Comparison of ENCODE assay signal across 16 cellular contexts in the genomic region with DNA sequence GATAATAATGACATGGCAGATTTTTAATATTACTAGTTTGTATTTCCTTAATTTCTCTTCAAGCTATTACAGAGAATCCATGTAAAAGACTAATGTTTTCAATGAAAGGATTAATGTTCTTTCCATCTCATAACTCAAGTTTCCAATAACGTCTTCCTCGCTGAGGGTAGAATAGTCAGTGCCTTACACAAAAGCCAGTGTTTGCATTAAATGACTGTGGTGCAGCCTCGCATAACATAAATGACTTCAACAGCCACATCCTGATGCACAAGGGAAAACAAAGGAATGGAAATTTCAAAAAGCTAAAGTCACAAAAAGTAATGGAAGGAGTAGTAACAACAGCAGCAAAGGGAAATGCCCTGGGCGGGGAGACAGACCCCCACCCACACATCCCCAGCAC.
DNase-seq lines count a peak whose midpoint lies in the region; ATAC-seq and TF ChIP-seq lines count a peak whose summit lies in the region.
"Had no signal": no experiment of that assay in that cellular context is flagged by ENCODE, and none has a peak within 500 bp of the region (broad histone marks: within the 10 kb centered on the region; RNA-seq: fewer than 3 reads in every experiment).

No MANE protein-coding gene starts in this region.

- no peak overlapping the region for H3K14ac ChIP-seq in neuronal stem cell (ENCODE audit: low read length)

- H4K20me1 ChIP-seq in GM23338 (replicated peaks; ENCODE audit: insufficient read depth): no peaks in the 10 kb centered on the region

- H3K27me3 ChIP-seq in GM23338 (ENCODE audit: insufficient read depth) (no peaks in the 10 kb centered on the region), neuronal stem cell (ENCODE audit: control insufficient read depth in 3 of 3, insufficient read depth in 3 of 3, low read depth in 1 of 3, low read length in 3 of 3) (no peaks in the 10 kb centered on the region)

- H3F3A ChIP-seq in GM23338 (replicated peaks; ENCODE audit: low read depth): no peaks in the 10 kb centered on the region

- no CpG with 5 or more reads among the region's 4 CpGs for WGBS in neuronal stem cell (ENCODE audit: extremely low coverage in 2 of 2, insufficient read length in 2 of 2, insufficient replicate concordance in 1 of 2), 2 donors

- H3K4ac ChIP-seq in neuronal stem cell (ENCODE audit: low read length): no peak overlapping the region

- CTCF ChIA-PET in activated CD4-positive, alpha-beta T cell treated with anti-CD3 and anti-CD28 coated beads for 36 hours (lab: Charles Lee): interaction anchor here (0.7 to 1.0 kb wide), 2 partner anchors 26 to 29 kb away, joined by 3 to 4 read pairs; no protein-coding TSS in a partner anchor
- CTCF ChIA-PET in activated CD4-positive, alpha-beta T cell treated with anti-CD3 and anti-CD28 coated beads, Interleukin-2, amount 10 ng/mL, durations not matched to agents 7 days and 5 days (lab: Charles Lee): interaction anchor here (0.6 to 1.2 kb wide), 2 partner anchors 26 to 305 kb away, joined by 3 to 5 read pairs; no protein-coding TSS in a partner anchor

- no peak overlapping the region for H4K8ac ChIP-seq in neuronal stem cell (ENCODE audit: low read depth, low read length)

- POLR2A ChIA-PET in activated CD4-positive, alpha-beta T cell treated with anti-CD3 and anti-CD28 coated beads for 36 hours (lab: Charles Lee): no interaction called here
- POLR2A ChIA-PET in activated CD4-positive, alpha-beta T cell treated with anti-CD3 and anti-CD28 coated beads, Interleukin-2, amount 10 ng/mL, durations not matched to agents 7 days and 5 days (lab: Charles Lee): no interaction called here

- no peak overlapping the region for H3K23ac ChIP-seq in neuronal stem cell (ENCODE audit: low read depth, low read length, poor library complexity)

- H3K27me3 Mint-ChIP-seq in activated CD4-positive, alpha-beta T cell treated with anti-CD3 and anti-CD28 coated beads for 36 hours: no peaks in the 10 kb centered on the region
- H3K27me3 Mint-ChIP-seq in activated CD4-positive, alpha-beta T cell treated with anti-CD3 and anti-CD28 coated beads, Interleukin-2, amount 10 ng/mL, durations not matched to agents 7 days and 5 days: no peaks in the 10 kb centered on the region
- H3K27me3 Mint-ChIP-seq in GM23338 (ENCODE audit: insufficient read depth, low read depth, poor library complexity): peaks cover 3% of the 10 kb centered on the region
- H3K27me3 Mint-ChIP-seq in activated T-helper 17 cell treated with anti-CD3 and anti-CD28 coated beads, Interleukin-2, amount 50 U/mL, for 72 hours: no peaks in the 10 kb centered on the region
- H3K27me3 Mint-ChIP-seq: B cell had no signal

- no peaks in the 10 kb centered on the region for H3K9me3 Mint-ChIP-seq in activated CD4-positive, alpha-beta T cell treated with anti-CD3 and anti-CD28 coated beads for 36 hours (ENCODE audit: low read depth)
- H3K9me3 Mint-ChIP-seq in activated CD4-positive, alpha-beta T cell treated with anti-CD3 and anti-CD28 coated beads, Interleukin-2, amount 10 ng/mL, durations not matched to agents 7 days and 5 days: peaks cover 16% of the 10 kb centered on the region
- H3K9me3 Mint-ChIP-seq in GM23338: peaks cover 10% of the 10 kb centered on the region; the same call in 2 of the 3 replicates
- no peaks in the 10 kb centered on the region for H3K9me3 Mint-ChIP-seq in activated T-helper 17 cell treated with anti-CD3 and anti-CD28 coated beads, Interleukin-2, amount 50 U/mL, for 72 hours

- H3K4me1 Mint-ChIP-seq in activated CD4-positive, alpha-beta T cell treated with anti-CD3 and anti-CD28 coated beads for 36 hours: peaks cover 46% of the 10 kb centered on the region
- H3K4me1 Mint-ChIP-seq in activated CD4-positive, alpha-beta T cell treated with anti-CD3 and anti-CD28 coated beads, Interleukin-2, amount 10 ng/mL, durations not matched to agents 7 days and 5 days: peaks cover 30% of the 10 kb centered on the region
- peaks cover 25% of the 10 kb centered on the region for H3K4me1 Mint-ChIP-seq in GM23338
- peaks cover 24% of the 10 kb centered on the region for H3K4me1 Mint-ChIP-seq in activated T-helper 17 cell treated with anti-CD3 and anti-CD28 coated beads, Interleukin-2, amount 50 U/mL, for 72 hours

- H3K4me2 ChIP-seq in GM23338: peak overlapping the region; percentile 63
- no peak overlapping the region for H3K4me2 ChIP-seq in neuronal stem cell (ENCODE audit: insufficient read depth, low read length, poor library complexity, severe bottlenecking)

- intact Hi-C loops in activated CD4-positive, alpha-beta T cell treated with anti-CD3 and anti-CD28 coated beads for 36 hours (cut with DNase I, micrococcal nuclease): no loop called here

- H3K79me2 ChIP-seq in GM23338 (replicated peaks; ENCODE audit: insufficient read depth): no peaks in the 10 kb centered on the region

- H3K27ac ChIP-seq in GM23338 (ENCODE audit: low read depth) (no peak overlapping the region), neuronal stem cell (replicated peaks; ENCODE audit: low read length) (no peak overlapping the region)
- H3K27ac ChIP-seq: 22Rv1 had no signal

- H2BK12ac ChIP-seq in neuronal stem cell (ENCODE audit: low read length): no peak overlapping the region

- H3K79me1 ChIP-seq in neuronal stem cell (ENCODE audit: low read depth, low read length): no peaks in the 10 kb centered on the region

- H3K4me3 Mint-ChIP-seq in activated CD4-positive, alpha-beta T cell treated with anti-CD3 and anti-CD28 coated beads for 36 hours: no peak overlapping the region
- H3K4me3 Mint-ChIP-seq in activated CD4-positive, alpha-beta T cell treated with anti-CD3 and anti-CD28 coated beads, Interleukin-2, amount 10 ng/mL, durations not matched to agents 7 days and 5 days: no peak overlapping the region
- no peak overlapping the region for H3K4me3 Mint-ChIP-seq in GM23338
- H3K4me3 Mint-ChIP-seq in activated T-helper 17 cell treated with anti-CD3 and anti-CD28 coated beads, Interleukin-2, amount 50 U/mL, for 72 hours: peak overlapping the region; percentile 42
- H3K4me3 Mint-ChIP-seq: B cell had no signal

- peak overlapping the region; percentile 47 for H3K27ac Mint-ChIP-seq in activated CD4-positive, alpha-beta T cell treated with anti-CD3 and anti-CD28 coated beads for 36 hours
- no peak overlapping the region for H3K27ac Mint-ChIP-seq in activated CD4-positive, alpha-beta T cell treated with anti-CD3 and anti-CD28 coated beads, Interleukin-2, amount 10 ng/mL, durations not matched to agents 7 days and 5 days
- peak overlapping the region; percentile 29; the same call in 1 of the 2 replicates for H3K27ac Mint-ChIP-seq in GM23338
- H3K27ac Mint-ChIP-seq in activated T-helper 17 cell treated with anti-CD3 and anti-CD28 coated beads, Interleukin-2, amount 50 U/mL, for 72 hours: no peak overlapping the region
- H3K27ac Mint-ChIP-seq: B cell had no signal

- no peak overlapping the region for H2BK120ac ChIP-seq in neuronal stem cell (ENCODE audit: low read depth, low read length)

- H4K91ac ChIP-seq in neuronal stem cell (ENCODE audit: low read depth, low read length, poor library complexity): no peak overlapping the region

- ATAC-seq in activated CD4-positive, alpha-beta T cell treated with anti-CD3 and anti-CD28 coated beads for 36 hours: peak; percentile 22
- ATAC-seq in GM23338 (no peak), HG03108 (IDR thresholded peaks at IDR 0.05; ENCODE audit: unreplicated experiment) (no peak)
- ATAC-seq in activated T-helper 17 cell treated with anti-CD3 and anti-CD28 coated beads, Interleukin-2, amount 50 U/mL, for 72 hours (replicated peaks): peak; percentile 33
- ATAC-seq: K562 had no signal

- no peak overlapping the region for H2BK15ac ChIP-seq in neuronal stem cell (ENCODE audit: low read length)

- H3K36me3 ChIP-seq in GM23338 (ENCODE audit: insufficient read depth): no peaks in the 10 kb centered on the region
- no peaks in the 10 kb centered on the region for H3K36me3 ChIP-seq in neuronal stem cell (replicated peaks in 1 of 2; ENCODE audit: control insufficient read depth in 2 of 2, insufficient read depth in 2 of 2, low read length in 2 of 2)
- H3K36me3 ChIP-seq: HAP-1 had no signal

- no peak overlapping the region for H3K18ac ChIP-seq in neuronal stem cell (ENCODE audit: low read length)

- TF ChIP-seq CTCF in GM23338 (conservative IDR thresholded peaks at IDR 0.05; ENCODE audit: low read depth in 2 of 2): no peak

- 0 out of 2 replicates have a peak, but pooled peaks cover 2% of the 10 kb centered on the region for H3K9me2 ChIP-seq in GM23338 (ENCODE audit: insufficient read depth)

- H3K9ac ChIP-seq in neuronal stem cell (ENCODE audit: low read depth, low read length, poor library complexity): no peak overlapping the region

- H3K36me3 Mint-ChIP-seq in activated CD4-positive, alpha-beta T cell treated with anti-CD3 and anti-CD28 coated beads for 36 hours (ENCODE audit: low read depth): peaks cover 19% of the 10 kb centered on the region
- peaks cover 33% of the 10 kb centered on the region for H3K36me3 Mint-ChIP-seq in activated CD4-positive, alpha-beta T cell treated with anti-CD3 and anti-CD28 coated beads, Interleukin-2, amount 10 ng/mL, durations not matched to agents 7 days and 5 days (ENCODE audit: low read depth)
- H3K36me3 Mint-ChIP-seq in GM23338 (ENCODE audit: low read depth): peaks cover 8% of the 10 kb centered on the region; the same call in 1 of the 3 replicates
- H3K36me3 Mint-ChIP-seq in activated T-helper 17 cell treated with anti-CD3 and anti-CD28 coated beads, Interleukin-2, amount 50 U/mL, for 72 hours (ENCODE audit: low read depth): peaks cover 34% of the 10 kb centered on the region

- H3K4me1 ChIP-seq in GM23338 (ENCODE audit: insufficient read depth) (peaks cover 17% of the 10 kb centered on the region), neuronal stem cell (ENCODE audit: control insufficient read depth in 2 of 2, insufficient read depth in 1 of 2, low read depth in 1 of 2, low read length in 2 of 2) (peaks cover 0 to 7% of the 10 kb centered on the region in 2 donors)

- H2AK5ac ChIP-seq in neuronal stem cell (ENCODE audit: low read depth, low read length): no peak overlapping the region

- H2AFZ ChIP-seq in GM23338 (no peak overlapping the region), neuronal stem cell (ENCODE audit: low read length) (peak overlapping the region; percentile 15)

- no peak overlapping the region for H2BK5ac ChIP-seq in neuronal stem cell (ENCODE audit: low read length)

- DNase-seq in activated CD4-positive, alpha-beta T cell treated with anti-CD3 and anti-CD28 coated beads for 36 hours: no peak
- no peak for DNase-seq in activated CD4-positive, alpha-beta T cell treated with anti-CD3 and anti-CD28 coated beads, Interleukin-2, amount 10 ng/mL, durations not matched to agents 7 days and 5 days
- DNase-seq in GM23338 (ENCODE audit: low spot score) (peak; percentile 18), neuronal stem cell (ENCODE audit: low spot score) (no peak), C1 segment of cervical spinal cord (lab: John Stamatoyannopoulos, UW) (no peak)
- no peak for DNase-seq in activated naive CD4-positive, alpha-beta T cell (lab: John Stamatoyannopoulos, UW)
- DNase-seq: DMS79 treated with DMSO at 0.1 percent for 48 hours; NCI-H187; NK-92 treated with Interleukin-12 subunit alpha and Interleukin-12 subunit beta, amount 100 ng/mL, for 24 hours; SHP77 treated with DMSO at 0.1 percent for 48 hours had no signal

- H3K9me3 ChIP-seq in neuronal stem cell (replicated peaks in 1 of 2; ENCODE audit: control insufficient read depth in 2 of 2, insufficient read depth in 1 of 2, low read depth in 1 of 2, low read length in 2 of 2): no peaks in the 10 kb centered on the region
- H3K9me3 ChIP-seq: HAP-1 had no signal

- no peak overlapping the region for H3K4me3 ChIP-seq in GM23338
- no peak overlapping the region for H3K4me3 ChIP-seq in neuronal stem cell (ENCODE audit: low read length in 2 of 2)
- H3K4me3 ChIP-seq: HAP-1, K562 had no signal

Comparison
In these comparisons a context has a peak if more than half of its experiments do, and no peak if none do; other contexts are left out.
1. H3K27ac Mint-ChIP-seq: peak in activated CD4-positive, alpha-beta T cell treated with anti-CD3 and anti-CD28 coated beads for 36 hours (single experiment) and GM23338 (single experiment); none in activated CD4-positive, alpha-beta T cell treated with anti-CD3 and anti-CD28 coated beads, Interleukin-2, amount 10 ng/mL, durations not matched to agents 7 days and 5 days (single experiment) and activated T-helper 17 cell treated with anti-CD3 and anti-CD28 coated beads, Interleukin-2, amount 50 U/mL, for 72 hours (single experiment).
2. ATAC-seq: peak in activated CD4-positive, alpha-beta T cell treated with anti-CD3 and anti-CD28 coated beads for 36 hours (single experiment) and activated T-helper 17 cell treated with anti-CD3 and anti-CD28 coated beads, Interleukin-2, amount 50 U/mL, for 72 hours (single experiment); none in GM23338 (single experiment) and HG03108 (single experiment).